14 cellular contexts compared by ENCODE assay signal in the genomic region with DNA sequence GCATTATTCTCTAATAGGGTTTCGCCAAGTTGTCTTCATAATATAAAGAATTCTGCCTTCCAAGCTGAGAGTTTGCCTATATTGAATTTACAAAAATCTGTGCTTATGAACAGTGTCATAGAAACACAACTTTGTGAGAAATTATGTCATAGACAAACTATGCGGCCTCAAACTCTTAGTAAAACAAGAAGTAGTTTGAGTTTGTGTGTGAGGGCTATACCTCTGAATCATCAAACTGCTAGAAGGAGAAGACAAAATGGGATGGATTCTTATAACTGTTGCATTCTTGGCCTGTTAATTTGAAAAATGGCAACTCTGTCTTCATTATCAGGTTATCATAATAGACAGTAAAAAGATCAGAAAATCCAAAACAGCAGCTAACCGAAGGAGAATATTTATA. TPM values are rescaled to one million over a fixed set of nuclear protein-coding genes. Genes with fewer than 3 reads are reported as not detected.
DNase-seq lines count a peak whose midpoint lies in the region; ATAC-seq and TF ChIP-seq lines count a peak whose summit lies in the region.
"Had no signal": no experiment of that assay in that cellular context is flagged by ENCODE, and none has a peak within 500 bp of the region (broad histone marks: within the 10 kb centered on the region; RNA-seq: fewer than 3 reads in every experiment).

No MANE protein-coding gene starts in this region.

- H3K27me3 ChIP-seq in dorsolateral prefrontal cortex: no peaks in the 10 kb centered on the region

- intact Hi-C loops in dorsolateral prefrontal cortex (cut with DNase I): no loop called here

- ATAC-seq in HG02763 (IDR thresholded peaks at IDR 0.05; ENCODE audit: unreplicated experiment) (no peak), GM18868 (IDR thresholded peaks at IDR 0.05; ENCODE audit: unreplicated experiment) (no peak)
- ATAC-seq: activated CD8-positive, alpha-beta T cell treated with anti-CD3 and anti-CD28 coated beads for 36 hours had no signal

- no peak overlapping the region for H3K27ac ChIP-seq in dorsolateral prefrontal cortex

- H3K36me3 Mint-ChIP-seq in chondrocyte (ENCODE audit: low read depth): peaks cover 9% of the 10 kb centered on the region

- DNase-seq in AG08395 (ENCODE audit: low spot score) (peak; percentile 58), NOMO-1 treated with DMSO at 0.1 percent for 48 hours (lab: John Stamatoyannopoulos, UW; ENCODE audit: unreplicated experiment) (peak; percentile 44), chondrocyte (ENCODE audit: low spot score) (no peak), myocyte (ENCODE audit: low read depth) (peak; percentile 57), globus pallidus (ENCODE audit: low spot score) (no peak), dorsolateral prefrontal cortex (no peak)
- DNase-seq: activated CD8-positive, alpha-beta T cell treated with anti-CD3 and anti-CD28 coated beads for 36 hours; AML-193; DMS79; NCI-H2107 had no signal

- peak overlapping the region; percentile 82 for H3K27ac Mint-ChIP-seq in chondrocyte (ENCODE audit: unreplicated experiment)
- H3K27ac Mint-ChIP-seq: activated CD8-positive, alpha-beta T cell treated with anti-CD3 and anti-CD28 coated beads for 36 hours had no signal

- no peak for TF ChIP-seq CTCF in chondrocyte (IDR thresholded peaks at IDR 0.05)
- no peak for TF ChIP-seq CTCF in dorsolateral prefrontal cortex (IDR thresholded peaks at IDR 0.05 in 54 of 56, conservative IDR thresholded peaks at IDR 0.05 in 2 of 56; ENCODE audit: low read depth in 1 of 56, partially characterized antibody in 56 of 56)

- no peak overlapping the region for H3K4me3 Mint-ChIP-seq in chondrocyte (ENCODE audit: unreplicated experiment)
- H3K4me3 Mint-ChIP-seq: activated CD8-positive, alpha-beta T cell treated with anti-CD3 and anti-CD28 coated beads for 36 hours; central memory CD8-positive, alpha-beta T cell had no signal

- peaks cover 60% of the 10 kb centered on the region for H3K4me1 Mint-ChIP-seq in chondrocyte (ENCODE audit: low read depth)
- H3K4me1 Mint-ChIP-seq: central memory CD8-positive, alpha-beta T cell had no signal

- no peaks in the 10 kb centered on the region for H3K9me3 Mint-ChIP-seq in chondrocyte (ENCODE audit: low read depth)
- H3K9me3 Mint-ChIP-seq: activated CD8-positive, alpha-beta T cell treated with anti-CD3 and anti-CD28 coated beads for 36 hours; central memory CD8-positive, alpha-beta T cell had no signal

- no peaks in the 10 kb centered on the region for H3K27me3 Mint-ChIP-seq in chondrocyte (ENCODE audit: low read depth)
- H3K27me3 Mint-ChIP-seq: activated CD8-positive, alpha-beta T cell treated with anti-CD3 and anti-CD28 coated beads for 36 hours had no signal

- H3K4me3 ChIP-seq in dorsolateral prefrontal cortex: no peak overlapping the region
- H3K4me3 ChIP-seq: lung had no signal

RNA-seq across cellular contexts. Expression of a gene that starts 46.1 kb away (rescaled TPM):
- total RNA-seq in chondrocyte (5.1 to 9.1 TPM (median 5.8 TPM) in 3 replicates), myocyte (7.4 and 8.3 TPM in 2 replicates), dorsolateral prefrontal cortex (100 to 1,000 TPM in 54 of 120 experiments, 10 to 100 TPM in 66; 20.1 to 153 (median 95.5) TPM)
- polyA plus RNA-seq in myocyte (2012): 8.8 TPM

Comparison
In these comparisons a context has a peak if more than half of its experiments do, and no peak if none do; other contexts are left out.
1. DNase-seq: peak in AG08395 (single experiment), NOMO-1 treated with DMSO at 0.1 percent for 48 hours (single experiment) and myocyte (single experiment); none in chondrocyte (single experiment), globus pallidus (single experiment) and dorsolateral prefrontal cortex (0 of 10).